33 cellular contexts compared by ENCODE assay signal in genomic region chr17:65025288-65025687, GRCh38. TPM values are rescaled to one million over a fixed set of nuclear protein-coding genes. Genes with fewer than 3 reads are reported as not detected.
DNase-seq lines count a peak whose midpoint lies in the region; ATAC-seq, FAIRE-seq and TF ChIP-seq lines count a peak whose summit lies in the region.
"Had no signal": no experiment of that assay in that cellular context is flagged by ENCODE, and none has a peak within 500 bp of the region (broad histone marks: within the 10 kb centered on the region; RNA-seq: fewer than 3 reads in every experiment).

No MANE protein-coding gene starts in this region.

- no TSS peak for BruUV-seq in OCI-LY7 (replicated peaks; lab: Mats Ljungman, UMichigan)

- no peak overlapping the region for H3K27ac Mint-ChIP-seq in activated naive CD4-positive, alpha-beta T cell treated with anti-CD3 and anti-CD28 coated beads, Interleukin-2, amount 50 U/mL, for 24 hours
- H3K27ac Mint-ChIP-seq in activated naive CD4-positive, alpha-beta T cell treated with anti-CD3 and anti-CD28 coated beads, Interleukin-2, amount 10 ng/mL, durations not matched to agents 7 days and 5 days: no peak overlapping the region
- peak overlapping the region; percentile 77 for H3K27ac Mint-ChIP-seq in stimulated activated naive B cell treated with anti-CD40 and anti-IgM and Interleukin-4, amounts not matched to agents 10 μg/mL and 1 μg/mL and 100 μg/mL, for 72 hours

- peak overlapping the region; percentile 33 for H3K27ac ChIP-seq in OCI-LY7 (ENCODE audit: low read depth, low read length, poor library complexity, severe bottlenecking)
- H3K27ac ChIP-seq: PC-9, psoas muscle, upper lobe of left lung had no signal

- H3K4me2 ChIP-seq in OCI-LY7 (ENCODE audit: low read length): peak overlapping the region; percentile 72
- H3K4me2 ChIP-seq: PC-9, SK-N-SH had no signal

- intact Hi-C loops in OCI-LY7 (cut with micrococcal nuclease; ENCODE audit: unreplicated experiment): no loop called here

- TF ChIP-seq CTCF in OCI-LY7 (conservative IDR thresholded peaks at IDR 0.05; ENCODE audit: low read length): no peak

- peaks cover 88% of the 10 kb centered on the region for H3K4me1 ChIP-seq in OCI-LY7 (ENCODE audit: insufficient read depth, low read length, poor library complexity, severe bottlenecking)

- peaks cover 90% of the 10 kb centered on the region for H3K4me1 Mint-ChIP-seq in activated naive CD4-positive, alpha-beta T cell treated with anti-CD3 and anti-CD28 coated beads, Interleukin-2, amount 50 U/mL, for 24 hours
- H3K4me1 Mint-ChIP-seq in activated naive CD4-positive, alpha-beta T cell treated with anti-CD3 and anti-CD28 coated beads, Interleukin-2, amount 10 ng/mL, durations not matched to agents 7 days and 5 days: peaks cover 60% of the 10 kb centered on the region
- peaks cover 50 to 92% of the 10 kb centered on the region in 2 donors for H3K4me1 Mint-ChIP-seq in stimulated activated naive B cell treated with anti-CD40 and anti-IgM and Interleukin-4, amounts not matched to agents 10 μg/mL and 1 μg/mL and 100 μg/mL, for 72 hours

- peaks cover 13% of the 10 kb centered on the region for H3K36me3 Mint-ChIP-seq in activated naive CD4-positive, alpha-beta T cell treated with anti-CD3 and anti-CD28 coated beads, Interleukin-2, amount 50 U/mL, for 24 hours
- peaks cover 24% of the 10 kb centered on the region for H3K36me3 Mint-ChIP-seq in activated naive CD4-positive, alpha-beta T cell treated with anti-CD3 and anti-CD28 coated beads, Interleukin-2, amount 10 ng/mL, durations not matched to agents 7 days and 5 days
- H3K36me3 Mint-ChIP-seq in stimulated activated naive B cell treated with anti-CD40 and anti-IgM and Interleukin-4, amounts not matched to agents 10 μg/mL and 1 μg/mL and 100 μg/mL, for 72 hours: peaks cover 30 to 40% of the 10 kb centered on the region in 2 donors

- H4K20me1 ChIP-seq in OCI-LY7 (ENCODE audit: insufficient read depth, low read length): peaks cover 32% of the 10 kb centered on the region; the same call in 1 of the 2 replicates

- no peak for DNase-seq in activated naive CD4-positive, alpha-beta T cell treated with anti-CD3 and anti-CD28 coated beads, Interleukin-2, amount 10 ng/mL, durations not matched to agents 7 days and 5 days
- DNase-seq in OCI-LY7 (ENCODE audit: low spot score) (no peak), amygdala (lab: John Stamatoyannopoulos, UW) (no peak), HuH-7 (ENCODE audit: low spot score) (no peak)
- no peak for DNase-seq in stimulated activated naive B cell treated with anti-CD40 and anti-IgM and Interleukin-4, amounts not matched to agents 10 μg/mL and 1 μg/mL and 100 μg/mL, for 72 hours
- DNase-seq: activated CD4-positive, alpha-beta memory T cell treated with anti-CD3 and anti-CD28 coated beads for 36 hours; activated CD4-positive, alpha-beta T cell treated with anti-CD3 and anti-CD28 coated beads for 1 hour; activated CD8-positive, alpha-beta memory T cell treated with anti-CD3 and anti-CD28 coated beads, Interleukin-2, amount 50 U/mL, for 48 hours; aorta; CD8-positive, alpha-beta T cell; effector memory CD4-positive, alpha-beta T cell; EL; erythroblast; islet precursor cell; KG1; MG63; NCI-H1930; NCI-H2227 treated with DMSO at 0.1 percent for 48 hours; NCI-H526; PC-9; psoas muscle; SK-N-SH; stimulated activated CD4-positive, alpha-beta T cell treated with anti-CD3 and anti-CD28 coated beads, Interleukin-4, amount 100 ng/mL, for 24 hours; upper lobe of left lung had no signal

- H3K4me3 ChIP-seq in OCI-LY7 (ENCODE audit: low read depth, low read length, poor library complexity, severe bottlenecking): peak overlapping the region; percentile 44
- H3K4me3 ChIP-seq: MG63, PC-9, psoas muscle, upper lobe of left lung had no signal

- POLR2A ChIA-PET in OCI-LY7 (lab: Charles Lee): interaction anchor here (0.6 to 0.7 kb wide), 2 partner anchors 31 to 39 kb away, joined by 3 to 5 read pairs; partner anchors contain the start of gene GNA13

- FAIRE-seq in islet of Langerhans (lab: Jason Lieb, UNC): peak; percentile 36
- FAIRE-seq: A204.1, bronchial epithelial cell, H1 had no signal

- peaks cover 100% of the 10 kb centered on the region for H3K79me2 ChIP-seq in OCI-LY7 (ENCODE audit: insufficient read depth, low read depth, low read length)

- H3K9me2 ChIP-seq in OCI-LY7 (ENCODE audit: insufficient read depth, low read length): no peaks in the 10 kb centered on the region
- H3K9me2 ChIP-seq: SK-N-SH had no signal

- H3K27me3 Mint-ChIP-seq in activated naive CD4-positive, alpha-beta T cell treated with anti-CD3 and anti-CD28 coated beads, Interleukin-2, amount 50 U/mL, for 24 hours: no peaks in the 10 kb centered on the region
- H3K27me3 Mint-ChIP-seq in activated naive CD4-positive, alpha-beta T cell treated with anti-CD3 and anti-CD28 coated beads, Interleukin-2, amount 10 ng/mL, durations not matched to agents 7 days and 5 days: no peaks in the 10 kb centered on the region
- no peaks in the 10 kb centered on the region for H3K27me3 Mint-ChIP-seq in stimulated activated naive B cell treated with anti-CD40 and anti-IgM and Interleukin-4, amounts not matched to agents 10 μg/mL and 1 μg/mL and 100 μg/mL, for 72 hours
- H3K27me3 Mint-ChIP-seq: activated CD4-positive, alpha-beta memory T cell treated with anti-CD3 and anti-CD28 coated beads for 36 hours; activated T-helper 17 cell treated with anti-CD3 and anti-CD28 coated beads, Interleukin-2, amount 50 U/mL, for 72 hours had no signal

- no peak for ATAC-seq in stimulated activated naive B cell treated with anti-CD40 and anti-IgM and Interleukin-4, amounts not matched to agents 10 μg/mL and 1 μg/mL and 100 μg/mL, for 72 hours (replicated peaks)
- ATAC-seq in GM19452 (IDR thresholded peaks at IDR 0.05; ENCODE audit: unreplicated experiment): no peak
- ATAC-seq: activated naive CD4-positive, alpha-beta T cell treated with anti-CD3 and anti-CD28 coated beads, Interleukin-2, amount 50 U/mL, for 72 hours; activated T-helper 17 cell treated with anti-CD3 and anti-CD28 coated beads, Interleukin-2, amount 50 U/mL, for 72 hours; CD8-positive, alpha-beta T cell; psoas muscle; Right ventricle myocardium inferior had no signal

- H3K4me3 Mint-ChIP-seq in activated naive CD4-positive, alpha-beta T cell treated with anti-CD3 and anti-CD28 coated beads, Interleukin-2, amount 50 U/mL, for 24 hours: peak overlapping the region; percentile 30
- no peak overlapping the region for H3K4me3 Mint-ChIP-seq in activated naive CD4-positive, alpha-beta T cell treated with anti-CD3 and anti-CD28 coated beads, Interleukin-2, amount 10 ng/mL, durations not matched to agents 7 days and 5 days
- no peak overlapping the region for H3K4me3 Mint-ChIP-seq in stimulated activated naive B cell treated with anti-CD40 and anti-IgM and Interleukin-4, amounts not matched to agents 10 μg/mL and 1 μg/mL and 100 μg/mL, for 72 hours
- H3K4me3 Mint-ChIP-seq: activated CD4-positive, alpha-beta memory T cell treated with anti-CD3 and anti-CD28 coated beads for 36 hours; CD8-positive, alpha-beta T cell had no signal

- peaks cover 86% of the 10 kb centered on the region for H3K36me3 ChIP-seq in OCI-LY7 (ENCODE audit: insufficient read depth, low read length)
- H3K36me3 ChIP-seq: MG63, upper lobe of left lung had no signal

- no peak overlapping the region for H2AFZ ChIP-seq in OCI-LY7 (ENCODE audit: low read length)
- H2AFZ ChIP-seq: PC-9 had no signal

- H3K9me3 Mint-ChIP-seq in activated naive CD4-positive, alpha-beta T cell treated with anti-CD3 and anti-CD28 coated beads, Interleukin-2, amount 50 U/mL, for 24 hours: no peaks in the 10 kb centered on the region
- H3K9me3 Mint-ChIP-seq in activated naive CD4-positive, alpha-beta T cell treated with anti-CD3 and anti-CD28 coated beads, Interleukin-2, amount 10 ng/mL, durations not matched to agents 7 days and 5 days: no peaks in the 10 kb centered on the region
- peaks cover 0 to 2% of the 10 kb centered on the region in 2 donors for H3K9me3 Mint-ChIP-seq in stimulated activated naive B cell treated with anti-CD40 and anti-IgM and Interleukin-4, amounts not matched to agents 10 μg/mL and 1 μg/mL and 100 μg/mL, for 72 hours
- H3K9me3 Mint-ChIP-seq: activated CD4-positive, alpha-beta memory T cell treated with anti-CD3 and anti-CD28 coated beads for 36 hours; activated naive CD4-positive, alpha-beta T cell treated with anti-CD3 and anti-CD28 coated beads, Interleukin-2, amount 50 U/mL, for 72 hours; activated T-helper 17 cell treated with anti-CD3 and anti-CD28 coated beads, Interleukin-2, amount 50 U/mL, for 72 hours; CD8-positive, alpha-beta T cell had no signal

- no peaks in the 10 kb centered on the region; the same call in 1 of the 2 replicates for H3K9me3 ChIP-seq in OCI-LY7 (ENCODE audit: low read length)
- H3K9me3 ChIP-seq: MG63, psoas muscle, SK-N-SH, upper lobe of left lung had no signal

- CTCF ChIA-PET in activated naive CD4-positive, alpha-beta T cell treated with anti-CD3 and anti-CD28 coated beads, Interleukin-2, amount 10 ng/mL, durations not matched to agents 7 days and 5 days (lab: Charles Lee): no interaction called here
- CTCF ChIA-PET in OCI-LY7 (lab: Charles Lee; ENCODE audit: unreplicated experiment): interaction anchor here (0.7 kb wide), 1 partner anchor 45 kb away, joined by 4 read pairs; no protein-coding TSS in a partner anchor

RNA-seq across cellular contexts. Expression of gene GNA13, which starts 31.3 kb away (rescaled TPM):
- total RNA-seq in OCI-LY7 (2014; rRNA removed; shearing (Covaris generic)): 70.6 and 76.5 TPM in 2 replicates
- total RNA-seq in OCI-LY7 (2022): 136 and 141 TPM in 2 replicates
